ENCODE assay signal across 8 cellular contexts in the genomic region with DNA sequence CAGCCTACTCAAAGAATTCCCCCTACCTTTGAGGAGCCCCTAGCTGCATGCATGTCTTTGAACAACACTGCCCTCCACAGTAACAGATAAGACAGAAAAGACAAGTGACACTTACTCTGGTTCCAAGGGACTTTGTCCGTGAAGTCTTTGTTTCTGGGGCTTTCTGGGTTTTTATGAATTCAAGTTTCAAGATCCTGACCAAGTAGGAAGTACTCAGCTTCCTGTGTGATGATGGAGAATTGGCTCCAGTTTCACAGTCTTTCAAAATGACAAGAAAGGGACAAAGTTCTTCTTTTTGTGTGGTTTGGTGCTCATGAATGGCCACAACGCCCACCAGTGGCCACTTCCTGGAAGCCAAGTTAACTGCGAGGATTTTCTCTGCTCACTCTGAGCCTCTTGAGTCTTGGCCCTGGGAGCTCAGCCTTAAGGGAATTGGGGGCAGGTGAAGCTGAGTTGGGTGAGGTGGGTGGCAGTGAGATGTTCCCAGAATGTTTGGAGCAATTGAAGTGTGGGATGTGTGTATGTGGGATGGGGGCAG. TPM values are rescaled to one million over a fixed set of nuclear protein-coding genes. Genes with fewer than 3 reads are reported as not detected.
DNase-seq lines count a peak whose midpoint lies in the region; ATAC-seq and TF ChIP-seq lines count a peak whose summit lies in the region.

A gene (minus strand): TSS at position 147 of the 538 bp plus-strand sequence. CDS start 4,000 bp downstream, outside the sequence.

- TF ChIP-seq CTCF in cardiac fibroblast (IDR thresholded peaks at IDR 0.05; ENCODE audit: low read depth, low read length), result peak; percentile 80
- no peak for TF ChIP-seq CTCF in lower leg skin (IDR thresholded peaks at IDR 0.05)

- peak within 1 kb of the TSS; percentile 30 for H3K4me3 Mint-ChIP-seq in stimulated activated naive CD8-positive, alpha-beta T cell treated with anti-CD3 and anti-CD28 coated beads, Interleukin-15, Interleukin-2, amounts not matched to agents 100 ng/mL and 50 ng/mL, for 24 hours

- intact Hi-C loops in lower leg skin (cut with DNase I; ENCODE audit: low total_unique reads), result no loop called here

- 25 to 51% methylated on average over 3 of the region's 3 CpGs for WGBS in lower leg skin, 2 donors

- DNase-seq in DMS53 (lab: John Stamatoyannopoulos, UW), result peak; percentile 15
- DNase-seq in DMS53 treated with DMSO at 0.1 percent for 48 hours (lab: John Stamatoyannopoulos, UW; ENCODE audit: unreplicated experiment), result no peak
- DNase-seq in RPMI8226, result peak; percentile 90
- peak; percentile 35 to 66 for DNase-seq in cardiac fibroblast (ENCODE audit: low read depth in 2 of 2)
- no peak for DNase-seq in lower leg skin (ENCODE audit: low spot score in 2 of 2)
- DNase-seq in GM19238 (ENCODE audit: insufficient read length, low spot score), result no peak

- no peak for TF ChIP-seq POLR2A in lower leg skin (IDR thresholded peaks at IDR 0.05)

- H3K4me3 ChIP-seq in cardiac fibroblast (replicated peaks in 1 of 2; ENCODE audit: low read depth in 2 of 2, low read length in 2 of 2) (no peak within 1 kb of the TSS), lower leg skin (ENCODE audit: low read depth, poor library complexity, severe bottlenecking) (peak within 1 kb of the TSS; percentile 5)

- no peaks in the 10 kb centered on the region for H3K27me3 Mint-ChIP-seq in stimulated activated naive CD8-positive, alpha-beta T cell treated with anti-CD3 and anti-CD28 coated beads, Interleukin-15, Interleukin-2, amounts not matched to agents 100 ng/mL and 50 ng/mL, for 24 hours

- peak within 1 kb of the TSS; percentile 69 for H3K27ac Mint-ChIP-seq in stimulated activated naive CD8-positive, alpha-beta T cell treated with anti-CD3 and anti-CD28 coated beads, Interleukin-15, Interleukin-2, amounts not matched to agents 100 ng/mL and 50 ng/mL, for 24 hours

- H3K36me3 Mint-ChIP-seq in stimulated activated naive CD8-positive, alpha-beta T cell treated with anti-CD3 and anti-CD28 coated beads, Interleukin-15, Interleukin-2, amounts not matched to agents 100 ng/mL and 50 ng/mL, for 24 hours (ENCODE audit: low read depth), result no peaks in the 10 kb centered on the region

- ATAC-seq in HG02763 (IDR thresholded peaks at IDR 0.05; ENCODE audit: unreplicated experiment), result peak; percentile 48

- H3K9me3 Mint-ChIP-seq in stimulated activated naive CD8-positive, alpha-beta T cell treated with anti-CD3 and anti-CD28 coated beads, Interleukin-15, Interleukin-2, amounts not matched to agents 100 ng/mL and 50 ng/mL, for 24 hours, result no peaks in the 10 kb centered on the region

- peaks cover 30% of the 10 kb centered on the region for H3K4me1 Mint-ChIP-seq in stimulated activated naive CD8-positive, alpha-beta T cell treated with anti-CD3 and anti-CD28 coated beads, Interleukin-15, Interleukin-2, amounts not matched to agents 100 ng/mL and 50 ng/mL, for 24 hours (ENCODE audit: low read depth)

RNA-seq across cellular contexts. Expression of the gene that starts here (rescaled TPM):
- total RNA-seq in lower leg skin, result 1 to 10 TPM; 1.0 to 3.0 (median 1.4) TPM

Comparison
In these comparisons a context has a peak if more than half of its experiments do, and no peak if none do; other contexts are left out.
1. DNase-seq: peak in DMS53 (single experiment), RPMI8226 (single experiment) and cardiac fibroblast (2 of 2); none in DMS53 treated with DMSO at 0.1 percent for 48 hours (single experiment), lower leg skin (0 of 2) and GM19238 (single experiment).